ENCODE assay signal across 16 cellular contexts in the genomic region with DNA sequence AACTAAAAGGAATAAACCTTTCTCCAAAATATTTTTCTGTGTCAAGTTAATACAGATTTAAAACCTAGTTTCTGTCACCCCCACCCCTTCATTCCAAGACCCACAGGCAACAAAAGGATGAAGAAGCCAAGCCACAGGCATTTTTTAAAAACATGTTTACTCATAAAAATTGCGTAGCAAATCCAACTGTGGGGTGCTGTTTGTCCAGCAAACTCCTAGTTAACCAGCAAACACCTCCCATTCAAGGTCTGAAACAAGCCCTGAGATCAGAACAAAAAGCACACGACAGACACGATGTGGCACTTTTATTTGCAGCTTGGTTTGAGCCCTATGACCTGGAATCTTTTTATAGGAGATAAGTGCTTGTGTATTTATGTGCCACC.
DNase-seq lines count a peak whose midpoint lies in the region; ATAC-seq and TF ChIP-seq lines count a peak whose summit lies in the region.
"Had no signal": no experiment of that assay in that cellular context is flagged by ENCODE, and none has a peak within 500 bp of the region (broad histone marks: within the 10 kb centered on the region; RNA-seq: fewer than 3 reads in every experiment).

No MANE protein-coding gene starts in this region.

- H3K27ac ChIP-seq in hepatocyte: peak overlapping the region; percentile 23
- H3K27ac ChIP-seq in smooth muscle cell (ENCODE audit: low read depth): peak overlapping the region; percentile 42
- H3K27ac ChIP-seq: psoas muscle, WERI-Rb-1 had no signal

- WGBS in hepatocyte (ENCODE audit: low lambda C conversion rate, missing lambda C conversion rate): 38% methylated on average over 3 of the region's 3 CpGs
- WGBS in smooth muscle cell (ENCODE audit: low lambda C conversion rate): 37% methylated on average over 3 of the region's 3 CpGs

- no peak overlapping the region for H2AFZ ChIP-seq in hepatocyte
- H2AFZ ChIP-seq in smooth muscle cell (ENCODE audit: low read depth): no peak overlapping the region

- no peaks in the 10 kb centered on the region for H3K36me3 ChIP-seq in adipocyte (ENCODE audit: control insufficient read depth, insufficient read depth, low read length, severe bottlenecking)
- no peaks in the 10 kb centered on the region for H3K36me3 ChIP-seq in hepatocyte (replicated peaks; ENCODE audit: insufficient read depth, low read depth)
- H3K36me3 ChIP-seq in smooth muscle cell (ENCODE audit: low read depth): no peaks in the 10 kb centered on the region
- H3K36me3 ChIP-seq: WERI-Rb-1 had no signal

- ATAC-seq in HG02588 (IDR thresholded peaks at IDR 0.05; ENCODE audit: unreplicated experiment): no peak
- no peak for ATAC-seq in HG03354 (IDR thresholded peaks at IDR 0.05; ENCODE audit: poor library complexity, severe bottlenecking, unreplicated experiment)
- ATAC-seq: activated CD8-positive, alpha-beta memory T cell treated with anti-CD3 and anti-CD28 coated beads, Interleukin-2, amount 10 ng/mL, durations not matched to agents 7 days and 5 days; GM12878; psoas muscle had no signal

- H3K79me2 ChIP-seq in hepatocyte (no peaks in the 10 kb centered on the region), smooth muscle cell (ENCODE audit: low read depth) (no peaks in the 10 kb centered on the region)

- no peak overlapping the region for H3K9ac ChIP-seq in adipocyte (ENCODE audit: low read length)
- no peak overlapping the region for H3K9ac ChIP-seq in smooth muscle cell (ENCODE audit: low read depth)

- no peak overlapping the region for H3K4me2 ChIP-seq in hepatocyte
- H3K4me2 ChIP-seq in smooth muscle cell: peak overlapping the region; percentile 35

- H3K9me3 ChIP-seq in adipocyte (ENCODE audit: control insufficient read depth, low read length) (no peaks in the 10 kb centered on the region), hepatocyte (ENCODE audit: low read depth) (no peaks in the 10 kb centered on the region), smooth muscle cell (replicated peaks; ENCODE audit: low read depth) (no peaks in the 10 kb centered on the region)
- H3K9me3 ChIP-seq: psoas muscle had no signal

- no peaks in the 10 kb centered on the region for H3K9me2 ChIP-seq in hepatocyte (replicated peaks; ENCODE audit: insufficient read depth)

- H3F3A ChIP-seq in smooth muscle cell (ENCODE audit: low read depth): peaks cover 4% of the 10 kb centered on the region

- H3K27me3 ChIP-seq in adipocyte (replicated peaks; ENCODE audit: control insufficient read depth, insufficient read depth, low read length) (peaks cover 9% of the 10 kb centered on the region), hepatocyte (no peaks in the 10 kb centered on the region), smooth muscle cell (ENCODE audit: low read depth) (no peaks in the 10 kb centered on the region)

- no peak overlapping the region for H3K4me3 ChIP-seq in adipocyte (ENCODE audit: low read length)
- no peak overlapping the region for H3K4me3 ChIP-seq in hepatocyte
- H3K4me3 ChIP-seq in smooth muscle cell: no peak overlapping the region
- H3K4me3 ChIP-seq: GM12878, psoas muscle had no signal

- DNase-seq in HT-29 (ENCODE audit: low spot score) (peak; percentile 22), adipocyte (ENCODE audit: low read depth) (peak; percentile 20), hepatocyte (ENCODE audit: low spot score) (no peak), smooth muscle cell (lab: John Stamatoyannopoulos, UW; ENCODE audit: unreplicated experiment) (no peak), SKM-1 (lab: John Stamatoyannopoulos, UW; ENCODE audit: unreplicated experiment) (no peak)
- DNase-seq: activated CD8-positive, alpha-beta memory T cell treated with anti-CD3 and anti-CD28 coated beads, Interleukin-2, amount 10 ng/mL, durations not matched to agents 7 days and 5 days; activated naive CD4-positive, alpha-beta T cell; CD4-positive, CD25-positive, alpha-beta regulatory T cell; NCI-H1092 treated with DMSO at 0.1 percent for 48 hours; psoas muscle; stimulated activated CD4-positive, alpha-beta T cell treated with anti-CD3 and anti-CD28 coated beads, Interleukin-15, amount 100 ng/mL, for 24 hours; SW 1271; WERI-Rb-1 had no signal

- H3K4me1 ChIP-seq in adipocyte (ENCODE audit: control insufficient read depth, insufficient read depth, low read length): peaks cover 22% of the 10 kb centered on the region
- H3K4me1 ChIP-seq in hepatocyte (ENCODE audit: insufficient read depth): peaks cover 17% of the 10 kb centered on the region
- peaks cover 25% of the 10 kb centered on the region for H3K4me1 ChIP-seq in smooth muscle cell (ENCODE audit: low read depth)
- H3K4me1 ChIP-seq: psoas muscle had no signal

- no peak for TF ChIP-seq CTCF in hepatocyte (IDR thresholded peaks at IDR 0.05; ENCODE audit: poor library complexity)
- no peak for TF ChIP-seq CTCF in smooth muscle cell (IDR thresholded peaks at IDR 0.05; ENCODE audit: borderline replicate concordance, insufficient read depth, poor library complexity, severe bottlenecking)

- H4K20me1 ChIP-seq in hepatocyte (ENCODE audit: insufficient read depth, poor library complexity, severe bottlenecking) (no peaks in the 10 kb centered on the region), smooth muscle cell (ENCODE audit: low read depth) (no peaks in the 10 kb centered on the region)

Comparison
In these comparisons a context has a peak if more than half of its experiments do, and no peak if none do; other contexts are left out.
1. DNase-seq: peak in HT-29 (single experiment) and adipocyte (single experiment); none in hepatocyte (single experiment), smooth muscle cell (single experiment) and SKM-1 (single experiment).